In the genomic region with DNA sequence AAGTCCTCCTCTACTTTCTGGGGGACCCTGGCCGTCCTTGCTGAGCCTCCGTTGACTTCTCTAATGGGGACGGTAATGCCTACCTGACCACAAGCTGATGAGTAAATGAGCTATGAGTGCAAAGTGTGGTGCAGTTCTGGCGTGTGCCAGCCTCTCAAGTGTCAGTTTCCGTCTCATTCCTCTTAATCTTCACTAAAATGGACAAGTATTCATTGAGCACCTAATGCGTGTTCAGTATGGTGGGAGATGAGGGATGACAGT, we compare ENCODE assay signal across 8 cellular contexts. TPM values are rescaled to one million over a fixed set of nuclear protein-coding genes. Genes with fewer than 3 reads are reported as not detected.
DNase-seq lines count a peak whose midpoint lies in the region; ATAC-seq, FAIRE-seq and TF ChIP-seq lines count a peak whose summit lies in the region.

No MANE protein-coding gene starts in this region.

- H3K36me3 ChIP-seq in trophoblast cell (ENCODE audit: control insufficient read depth in 1 of 2, insufficient read depth in 2 of 2, low read length in 2 of 2), result no peaks in the 10 kb centered on the region

- H3K4me3 Mint-ChIP-seq in activated CD8-positive, alpha-beta memory T cell treated with anti-CD3 and anti-CD28 coated beads, Interleukin-2, amount 10 ng/mL, durations not matched to agents 7 days and 5 days, result peak overlapping the region; percentile 96

- CTCF ChIA-PET in activated CD8-positive, alpha-beta memory T cell treated with anti-CD3 and anti-CD28 coated beads, Interleukin-2, amount 10 ng/mL, durations not matched to agents 7 days and 5 days (lab: Charles Lee), result interaction anchor here (1.4 to 6.9 kb wide), 5 partner anchors 11 to 105 kb away, joined by 3 to 70 read pairs (median 8); a partner anchor contains a TSS

- peak overlapping the region; percentile 87 for H4K8ac ChIP-seq in trophoblast cell (ENCODE audit: low read depth, low read length)

- H3K27ac ChIP-seq in trophoblast cell (ENCODE audit: low read depth, low read length), result no peak overlapping the region

- no peak for FAIRE-seq in H54 (lab: Jason Lieb, UNC)

- peak overlapping the region; percentile 25 for H2AK5ac ChIP-seq in trophoblast cell (ENCODE audit: low read length)

- peak overlapping the region; percentile 96 for H3K4me3 ChIP-seq in epithelial cell of proximal tubule (ENCODE audit: low read depth, low read length)
- peak overlapping the region; percentile 97 for H3K4me3 ChIP-seq in trophoblast cell (ENCODE audit: low read depth, low read length)

- H3K79me2 ChIP-seq in trophoblast cell (ENCODE audit: control insufficient read depth, insufficient read depth, low read length, poor library complexity), result peaks cover 13% of the 10 kb centered on the region

- no peaks in the 10 kb centered on the region for H3K27me3 ChIP-seq in trophoblast cell (ENCODE audit: insufficient read depth, low read length)

- no peak overlapping the region for H3K23ac ChIP-seq in trophoblast cell (ENCODE audit: low read length)

- peak; percentile 62 for DNase-seq in activated CD8-positive, alpha-beta memory T cell treated with anti-CD3 and anti-CD28 coated beads, Interleukin-2, amount 10 ng/mL, durations not matched to agents 7 days and 5 days
- no peak for DNase-seq in activated CD8-positive, alpha-beta memory T cell treated with anti-CD3 and anti-CD28 coated beads, Interleukin-2, amount 50 U/mL, for 48 hours
- DNase-seq in epithelial cell of proximal tubule (ENCODE audit: low read depth) (no peak), trophoblast cell (no peak), H54 (ENCODE audit: insufficient read length, low spot score) (no peak), middle frontal gyrus (ENCODE audit: extremely low spot score, low spot score) (no peak)

- H2BK12ac ChIP-seq in trophoblast cell (ENCODE audit: low read length), result no peak overlapping the region

- H4K91ac ChIP-seq in trophoblast cell (ENCODE audit: low read depth, low read length), result peak overlapping the region; percentile 90

- peaks cover 29% of the 10 kb centered on the region for H3K36me3 Mint-ChIP-seq in activated CD8-positive, alpha-beta memory T cell treated with anti-CD3 and anti-CD28 coated beads, Interleukin-2, amount 10 ng/mL, durations not matched to agents 7 days and 5 days

- ATAC-seq in activated CD8-positive, alpha-beta memory T cell treated with anti-CD3 and anti-CD28 coated beads, Interleukin-2, amount 10 ng/mL, durations not matched to agents 7 days and 5 days, result peak; percentile 9
- ATAC-seq in SK-N-SH treated with all-trans-retinoic acid at 6 μM for 48 hours (peak; percentile 3; the same call in 2 of the 3 replicates), GM18517 (IDR thresholded peaks at IDR 0.05; ENCODE audit: unreplicated experiment) (no peak)

- no peaks in the 10 kb centered on the region for H3K27me3 Mint-ChIP-seq in activated CD8-positive, alpha-beta memory T cell treated with anti-CD3 and anti-CD28 coated beads, Interleukin-2, amount 10 ng/mL, durations not matched to agents 7 days and 5 days

- peak overlapping the region; percentile 73 for H3K14ac ChIP-seq in trophoblast cell (ENCODE audit: low read length)

- peaks cover 33% of the 10 kb centered on the region for H3K4me1 Mint-ChIP-seq in activated CD8-positive, alpha-beta memory T cell treated with anti-CD3 and anti-CD28 coated beads, Interleukin-2, amount 10 ng/mL, durations not matched to agents 7 days and 5 days

- H3K4me2 ChIP-seq in trophoblast cell (ENCODE audit: low read length), result peak overlapping the region; percentile 86

- peak overlapping the region; percentile 79 for H2BK5ac ChIP-seq in trophoblast cell (ENCODE audit: low read depth, low read length, poor library complexity)

- TF ChIP-seq CTCF in epithelial cell of proximal tubule (conservative IDR thresholded peaks at IDR 0.05; ENCODE audit: low read depth, low read length), result no peak

- H3K9me3 Mint-ChIP-seq in activated CD8-positive, alpha-beta memory T cell treated with anti-CD3 and anti-CD28 coated beads, Interleukin-2, amount 10 ng/mL, durations not matched to agents 7 days and 5 days (ENCODE audit: low read depth), result no peaks in the 10 kb centered on the region

- no peak for TF ChIP-seq POLR2A in H54 (IDR thresholded peaks at IDR 0.05; ENCODE audit: low read depth, low read length)

- no peak overlapping the region for H3K18ac ChIP-seq in trophoblast cell (ENCODE audit: low read length)

- no peaks in the 10 kb centered on the region for H3K9me3 ChIP-seq in trophoblast cell (ENCODE audit: insufficient read depth, low read depth, low read length)

- H3K4me1 ChIP-seq in trophoblast cell (ENCODE audit: control insufficient read depth in 1 of 2, insufficient read depth in 2 of 2, low read length in 2 of 2), result peaks cover 8 to 15% of the 10 kb centered on the region in 2 experiments

- peak overlapping the region; percentile 62 for H2BK120ac ChIP-seq in trophoblast cell (ENCODE audit: insufficient read depth, low read length, poor library complexity)

- peak overlapping the region; percentile 90 for H3K9ac ChIP-seq in trophoblast cell (ENCODE audit: low read length)

- WGBS in trophoblast cell (ENCODE audit: extremely low coverage, insufficient coverage, insufficient read length), result no CpG with 5 or more reads among the region's 6 CpGs

- H3K79me1 ChIP-seq in trophoblast cell (ENCODE audit: low read length), result peaks cover 13% of the 10 kb centered on the region

- H3K4ac ChIP-seq in trophoblast cell (ENCODE audit: low read depth, low read length), result peak overlapping the region; percentile 62

- peak overlapping the region; percentile 47 for H2AFZ ChIP-seq in trophoblast cell (ENCODE audit: insufficient read depth, low read length, poor library complexity)

- H3K27ac Mint-ChIP-seq in activated CD8-positive, alpha-beta memory T cell treated with anti-CD3 and anti-CD28 coated beads, Interleukin-2, amount 10 ng/mL, durations not matched to agents 7 days and 5 days, result peak overlapping the region; percentile 93

- peak overlapping the region; percentile 61 for H4K12ac ChIP-seq in trophoblast cell (ENCODE audit: low read depth, low read length)

TF ChIP-seq in SK-N-SH treated with all-trans-retinoic acid at 6 μM for 48 hours, 23 proteins besides CTCF, POLR2A, EP300 and RAD21:
- TF ChIP-seq OSR1 (CRISPR knock-in tag; IDR thresholded peaks at IDR 0.05) (no peak), ESRRG (CRISPR knock-in tag; IDR thresholded peaks at IDR 0.05) (no peak), TOX (CRISPR knock-in tag; IDR thresholded peaks at IDR 0.05; ENCODE audit: borderline replicate concordance) (no peak), ZFP3 (CRISPR knock-in tag; IDR thresholded peaks at IDR 0.05) (no peak), ARNTL (CRISPR knock-in tag; IDR thresholded peaks at IDR 0.05; ENCODE audit: borderline replicate concordance, low read depth) (no peak), TCF4 (CRISPR knock-in tag; IDR thresholded peaks at IDR 0.05; ENCODE audit: borderline replicate concordance) (no peak), BACH2 (CRISPR knock-in tag; IDR thresholded peaks at IDR 0.05; ENCODE audit: borderline replicate concordance) (no peak), ZNF70 (CRISPR knock-in tag; IDR thresholded peaks at IDR 0.05) (no peak), PPARA (CRISPR knock-in tag; IDR thresholded peaks at IDR 0.05; ENCODE audit: borderline replicate concordance) (no peak), ZNF8 (CRISPR knock-in tag; IDR thresholded peaks at IDR 0.05) (no peak)
- TF ChIP-seq, protein P1, sequence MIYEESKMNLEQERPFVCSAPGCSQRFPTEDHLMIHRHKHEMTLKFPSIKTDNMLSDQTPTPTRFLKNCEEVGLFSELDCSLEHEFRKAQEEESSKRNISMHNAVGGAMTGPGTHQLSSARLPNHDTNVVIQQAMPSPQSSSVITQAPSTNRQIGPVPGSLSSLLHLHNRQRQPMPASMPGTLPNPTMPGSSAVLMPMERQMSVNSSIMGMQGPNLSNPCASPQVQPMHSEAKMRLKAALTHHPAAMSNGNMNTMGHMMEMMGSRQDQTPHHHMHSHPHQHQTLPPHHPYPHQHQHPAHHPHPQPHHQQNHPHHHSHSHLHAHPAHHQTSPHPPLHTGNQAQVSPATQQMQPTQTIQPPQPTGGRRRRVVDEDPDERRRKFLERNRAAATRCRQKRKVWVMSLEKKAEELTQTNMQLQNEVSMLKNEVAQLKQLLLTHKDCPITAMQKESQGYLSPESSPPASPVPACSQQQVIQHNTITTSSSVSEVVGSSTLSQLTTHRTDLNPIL (CRISPR knock-in tag; IDR thresholded peaks at IDR 0.05; ENCODE audit: low read depth), result no peak

RNA-seq across cellular contexts. Expression of a gene that starts 0.6 kb away (rescaled TPM):
- total RNA-seq in activated CD8-positive, alpha-beta memory T cell treated with anti-CD3 and anti-CD28 coated beads, Interleukin-2, amount 10 ng/mL, durations not matched to agents 7 days and 5 days, result 10 to 100 TPM; 47.0 to 49.4 TPM
- total RNA-seq in epithelial cell of proximal tubule, result 24.6 and 25.4 TPM in 2 replicates
- polyA plus RNA-seq in trophoblast cell (2013), result 41.0 and 43.0 TPM in 2 replicates
